ENCODE assay signal across 11 cellular contexts in genomic region chr3:33060609-33061337, GRCh38. TPM values are rescaled to one million over a fixed set of nuclear protein-coding genes. Genes with fewer than 3 reads are reported as not detected.
DNase-seq lines count a peak whose midpoint lies in the region; ATAC-seq lines count a peak whose summit lies in the region.
"Had no signal": no experiment of that assay in that cellular context is flagged by ENCODE, and none has a peak within 500 bp of the region (broad histone marks: within the 10 kb centered on the region; RNA-seq: fewer than 3 reads in every experiment).

No MANE protein-coding gene starts in this region.

- no peaks in the 10 kb centered on the region for H3K9me3 Mint-ChIP-seq in activated naive CD4-positive, alpha-beta T cell treated with anti-CD3 and anti-CD28 coated beads for 36 hours
- H3K9me3 Mint-ChIP-seq in naive thymus-derived CD8-positive, alpha-beta T cell, result no peaks in the 10 kb centered on the region

- CTCF ChIA-PET in activated naive CD4-positive, alpha-beta T cell treated with anti-CD3 and anti-CD28 coated beads for 36 hours (lab: Charles Lee), result interaction anchor here (1.0 to 5.3 kb wide), 10 partner anchors 10 to 112 kb away, joined by 3 to 39 read pairs (median 8); partner anchors contain the start of gene CCR4

- H3K27me3 Mint-ChIP-seq in activated naive CD4-positive, alpha-beta T cell treated with anti-CD3 and anti-CD28 coated beads for 36 hours (ENCODE audit: low read depth), result no peaks in the 10 kb centered on the region
- H3K27me3 Mint-ChIP-seq in naive thymus-derived CD8-positive, alpha-beta T cell, result no peaks in the 10 kb centered on the region

- H3K36me3 Mint-ChIP-seq in activated naive CD4-positive, alpha-beta T cell treated with anti-CD3 and anti-CD28 coated beads for 36 hours (ENCODE audit: low read depth), result peaks cover 39% of the 10 kb centered on the region
- peaks cover 9 to 67% (median 43%) of the 10 kb centered on the region in 3 donors for H3K36me3 Mint-ChIP-seq in naive thymus-derived CD8-positive, alpha-beta T cell

- H3K4me1 Mint-ChIP-seq in activated naive CD4-positive, alpha-beta T cell treated with anti-CD3 and anti-CD28 coated beads for 36 hours (ENCODE audit: low read depth), result peaks cover 59% of the 10 kb centered on the region
- H3K4me1 Mint-ChIP-seq in naive thymus-derived CD8-positive, alpha-beta T cell, result peaks cover 15 to 63% (median 36%) of the 10 kb centered on the region in 4 donors

- H3K27ac Mint-ChIP-seq in activated naive CD4-positive, alpha-beta T cell treated with anti-CD3 and anti-CD28 coated beads for 36 hours, result peak overlapping the region; percentile 93
- peak overlapping the region in 2 of 10 donors; percentile 51 to 86 for H3K27ac Mint-ChIP-seq in naive thymus-derived CD8-positive, alpha-beta T cell

- peak; percentile 36 to 61 (median 44) for DNase-seq in activated CD4-positive, CD25-positive, alpha-beta regulatory T cell (lab: John Stamatoyannopoulos, UW)
- DNase-seq in activated naive CD4-positive, alpha-beta T cell treated with anti-CD3 and anti-CD28 coated beads for 36 hours, result peak; percentile 95
- DNase-seq in stimulated activated CD4-positive, alpha-beta T cell treated with anti-CD3 and anti-CD28 coated beads, Interleukin-2, amount 100 ng/mL, for 24 hours, result peak; percentile 68 to 69
- DNase-seq in Ammon's horn (ENCODE audit: low spot score), result no peak
- DNase-seq in kidney tubule cell (ENCODE audit: low spot score), result no peak
- DNase-seq in naive thymus-derived CD8-positive, alpha-beta T cell, result no peak
- no peak for DNase-seq in midbrain (lab: John Stamatoyannopoulos, UW)
- DNase-seq: C1 segment of cervical spinal cord; effector CD8-positive, alpha-beta T cell; right lobe of liver had no signal

- POLR2A ChIA-PET in naive thymus-derived CD8-positive, alpha-beta T cell (lab: Charles Lee), result interaction anchor here (1.2 kb wide), 1 partner anchor 10 kb away, joined by 3 read pairs; no protein-coding TSS in a partner anchor

- peak overlapping the region; percentile 50 for H3K4me3 Mint-ChIP-seq in activated naive CD4-positive, alpha-beta T cell treated with anti-CD3 and anti-CD28 coated beads for 36 hours
- H3K4me3 Mint-ChIP-seq in naive thymus-derived CD8-positive, alpha-beta T cell, result peak overlapping the region in 2 of 10 donors; percentile 4 to 30

- intact Hi-C loops in activated naive CD4-positive, alpha-beta T cell treated with anti-CD3 and anti-CD28 coated beads for 36 hours (cut with micrococcal nuclease), result loop anchor here (1.0 to 5.0 kb wide), 5 partner anchors 13 to 1808 kb away; partner anchors contain the start of gene STT3B

- ATAC-seq in GM18868 (IDR thresholded peaks at IDR 0.05; ENCODE audit: unreplicated experiment), result peak; percentile 67
- no peak for ATAC-seq in naive thymus-derived CD8-positive, alpha-beta T cell
- ATAC-seq: right lobe of liver had no signal

RNA-seq across cellular contexts. Expression of gene GLB1, which starts 36.2 kb away (rescaled TPM):
- total RNA-seq in activated naive CD4-positive, alpha-beta T cell treated with anti-CD3 and anti-CD28 coated beads for 36 hours, result 10 to 100 TPM; 32.0 to 36.3 TPM
- 10 to 100 TPM; 18.7 to 27.0 TPM for total RNA-seq in naive thymus-derived CD8-positive, alpha-beta T cell
- 10 to 100 TPM; 12.7 to 17.0 (median 16.3) TPM for polyA plus RNA-seq in naive thymus-derived CD8-positive, alpha-beta T cell

RNA-seq across cellular contexts. Expression of gene TMPPE, which starts 36.2 kb away (rescaled TPM):
- total RNA-seq in activated naive CD4-positive, alpha-beta T cell treated with anti-CD3 and anti-CD28 coated beads for 36 hours, result 1 to 10 TPM; 3.2 to 3.3 TPM
- total RNA-seq in naive thymus-derived CD8-positive, alpha-beta T cell, result 1 to 10 TPM; 6.9 TPM
- under 1 TPM; 0.14 to 0.77 (median 0.64) TPM for polyA plus RNA-seq in naive thymus-derived CD8-positive, alpha-beta T cell

RNA-seq across cellular contexts. Expression of gene CRTAP, which starts 53.0 kb away (rescaled TPM):
- total RNA-seq in activated naive CD4-positive, alpha-beta T cell treated with anti-CD3 and anti-CD28 coated beads for 36 hours, result 10 to 100 TPM; 48.1 to 51.1 TPM
- total RNA-seq in naive thymus-derived CD8-positive, alpha-beta T cell, result 10 to 100 TPM; 36.0 to 45.7 TPM
- 10 to 100 TPM; 25.4 to 52.5 (median 36.0) TPM for polyA plus RNA-seq in naive thymus-derived CD8-positive, alpha-beta T cell

Comparison
In these comparisons a context has a peak if more than half of its experiments do, and no peak if none do; other contexts are left out.
1. DNase-seq: peak in activated CD4-positive, CD25-positive, alpha-beta regulatory T cell (4 of 4), activated naive CD4-positive, alpha-beta T cell treated with anti-CD3 and anti-CD28 coated beads for 36 hours (single experiment) and stimulated activated CD4-positive, alpha-beta T cell treated with anti-CD3 and anti-CD28 coated beads, Interleukin-2, amount 100 ng/mL, for 24 hours (2 of 2); none in Ammon's horn (single experiment), kidney tubule cell (single experiment), naive thymus-derived CD8-positive, alpha-beta T cell (0 of 10) and midbrain (single experiment).